Comparison of ENCODE assay signal across 1 cellular context in the genomic region with DNA sequence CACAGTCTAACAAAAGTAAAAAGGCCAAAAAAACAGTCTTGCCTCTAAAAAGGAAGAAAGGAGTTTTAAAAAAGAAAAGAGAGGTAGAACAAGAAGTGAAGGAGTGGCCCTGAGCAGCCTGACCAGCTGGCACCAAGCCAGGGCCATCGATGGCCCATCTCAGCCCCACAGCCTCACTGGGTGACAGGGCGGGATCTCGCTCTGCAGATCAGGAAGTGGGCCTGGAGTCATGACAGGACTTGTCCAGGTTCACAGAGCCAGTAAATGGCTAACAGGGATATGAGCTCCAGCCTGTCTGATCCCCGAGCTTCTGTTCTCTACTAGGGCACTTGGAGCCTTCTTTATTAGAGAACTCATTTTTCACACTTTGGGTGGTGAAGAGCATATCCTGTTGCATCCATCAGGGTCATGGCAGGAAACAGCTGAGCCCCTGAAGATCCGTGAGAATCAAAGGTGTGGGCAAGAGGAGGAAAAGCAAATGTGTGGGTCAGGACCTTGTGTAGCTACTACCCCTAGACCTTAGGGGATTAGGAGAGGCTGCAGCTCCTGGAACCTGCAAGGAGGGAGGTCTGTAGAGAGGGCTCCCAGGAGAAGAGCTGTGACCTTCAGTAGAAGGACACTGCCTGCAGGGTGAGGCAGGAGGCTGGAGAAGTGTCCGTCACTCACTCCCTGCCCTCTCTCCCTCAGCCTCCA.
TF ChIP-seq lines count a peak whose summit lies in the region.

No MANE protein-coding gene starts in this region.

TF ChIP-seq in SK-N-SH, 30 proteins besides CTCF, POLR2A, EP300 and RAD21 (continued from another document):
- TF ChIP-seq, protein P1, sequence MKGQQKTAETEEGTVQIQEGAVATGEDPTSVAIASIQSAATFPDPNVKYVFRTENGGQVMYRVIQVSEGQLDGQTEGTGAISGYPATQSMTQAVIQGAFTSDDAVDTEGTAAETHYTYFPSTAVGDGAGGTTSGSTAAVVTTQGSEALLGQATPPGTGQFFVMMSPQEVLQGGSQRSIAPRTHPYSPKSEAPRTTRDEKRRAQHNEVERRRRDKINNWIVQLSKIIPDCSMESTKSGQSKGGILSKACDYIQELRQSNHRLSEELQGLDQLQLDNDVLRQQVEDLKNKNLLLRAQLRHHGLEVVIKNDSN (IDR thresholded peaks at IDR 0.05; ENCODE audit: borderline replicate concordance, low read depth), result no peak
- TF ChIP-seq RXRA (IDR thresholded peaks at IDR 0.05; ENCODE audit: borderline replicate concordance, low read depth) (no peak), MEF2A (IDR thresholded peaks at IDR 0.05; ENCODE audit: borderline replicate concordance, low read depth) (no peak), NRF1 (IDR thresholded peaks at IDR 0.05; ENCODE audit: low read depth, low read length) (no peak), JUND (IDR thresholded peaks at IDR 0.05) (no peak)
- TF ChIP-seq, protein P2, sequence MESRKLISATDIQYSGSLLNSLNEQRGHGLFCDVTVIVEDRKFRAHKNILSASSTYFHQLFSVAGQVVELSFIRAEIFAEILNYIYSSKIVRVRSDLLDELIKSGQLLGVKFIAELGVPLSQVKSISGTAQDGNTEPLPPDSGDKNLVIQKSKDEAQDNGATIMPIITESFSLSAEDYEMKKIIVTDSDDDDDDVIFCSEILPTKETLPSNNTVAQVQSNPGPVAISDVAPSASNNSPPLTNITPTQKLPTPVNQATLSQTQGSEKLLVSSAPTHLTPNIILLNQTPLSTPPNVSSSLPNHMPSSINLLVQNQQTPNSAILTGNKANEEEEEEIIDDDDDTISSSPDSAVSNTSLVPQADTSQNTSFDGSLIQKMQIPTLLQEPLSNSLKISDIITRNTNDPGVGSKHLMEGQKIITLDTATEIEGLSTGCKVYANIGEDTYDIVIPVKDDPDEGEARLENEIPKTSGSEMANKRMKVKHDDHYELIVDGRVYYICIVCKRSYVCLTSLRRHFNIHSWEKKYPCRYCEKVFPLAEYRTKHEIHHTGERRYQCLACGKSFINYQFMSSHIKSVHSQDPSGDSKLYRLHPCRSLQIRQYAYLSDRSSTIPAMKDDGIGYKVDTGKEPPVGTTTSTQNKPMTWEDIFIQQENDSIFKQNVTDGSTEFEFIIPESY (IDR thresholded peaks at IDR 0.05; ENCODE audit: borderline replicate concordance, low read depth), result no peak
- TF ChIP-seq, protein P3, sequence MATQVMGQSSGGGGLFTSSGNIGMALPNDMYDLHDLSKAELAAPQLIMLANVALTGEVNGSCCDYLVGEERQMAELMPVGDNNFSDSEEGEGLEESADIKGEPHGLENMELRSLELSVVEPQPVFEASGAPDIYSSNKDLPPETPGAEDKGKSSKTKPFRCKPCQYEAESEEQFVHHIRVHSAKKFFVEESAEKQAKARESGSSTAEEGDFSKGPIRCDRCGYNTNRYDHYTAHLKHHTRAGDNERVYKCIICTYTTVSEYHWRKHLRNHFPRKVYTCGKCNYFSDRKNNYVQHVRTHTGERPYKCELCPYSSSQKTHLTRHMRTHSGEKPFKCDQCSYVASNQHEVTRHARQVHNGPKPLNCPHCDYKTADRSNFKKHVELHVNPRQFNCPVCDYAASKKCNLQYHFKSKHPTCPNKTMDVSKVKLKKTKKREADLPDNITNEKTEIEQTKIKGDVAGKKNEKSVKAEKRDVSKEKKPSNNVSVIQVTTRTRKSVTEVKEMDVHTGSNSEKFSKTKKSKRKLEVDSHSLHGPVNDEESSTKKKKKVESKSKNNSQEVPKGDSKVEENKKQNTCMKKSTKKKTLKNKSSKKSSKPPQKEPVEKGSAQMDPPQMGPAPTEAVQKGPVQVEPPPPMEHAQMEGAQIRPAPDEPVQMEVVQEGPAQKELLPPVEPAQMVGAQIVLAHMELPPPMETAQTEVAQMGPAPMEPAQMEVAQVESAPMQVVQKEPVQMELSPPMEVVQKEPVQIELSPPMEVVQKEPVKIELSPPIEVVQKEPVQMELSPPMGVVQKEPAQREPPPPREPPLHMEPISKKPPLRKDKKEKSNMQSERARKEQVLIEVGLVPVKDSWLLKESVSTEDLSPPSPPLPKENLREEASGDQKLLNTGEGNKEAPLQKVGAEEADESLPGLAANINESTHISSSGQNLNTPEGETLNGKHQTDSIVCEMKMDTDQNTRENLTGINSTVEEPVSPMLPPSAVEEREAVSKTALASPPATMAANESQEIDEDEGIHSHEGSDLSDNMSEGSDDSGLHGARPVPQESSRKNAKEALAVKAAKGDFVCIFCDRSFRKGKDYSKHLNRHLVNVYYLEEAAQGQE (IDR thresholded peaks at IDR 0.05; ENCODE audit: low read depth, low read length), result no peak
